Comparison of ENCODE assay signal across 12 cellular contexts in genomic region chr11:133659542-133660201, GRCh38.
DNase-seq lines count a peak whose midpoint lies in the region; ATAC-seq, FAIRE-seq and TF ChIP-seq lines count a peak whose summit lies in the region.
"Had no signal": no experiment of that assay in that cellular context is flagged by ENCODE, and none has a peak within 500 bp of the region (broad histone marks: within the 10 kb centered on the region; RNA-seq: fewer than 3 reads in every experiment).

No MANE protein-coding gene starts in this region.

- TF ChIP-seq CTCF in HEK293 (tag by site-specific recombination; IDR thresholded peaks at IDR 0.05) (no peak), thyroid gland (IDR thresholded peaks at IDR 0.05) (no peak)

- no peak for TF ChIP-seq POLR2A in thyroid gland (IDR thresholded peaks at IDR 0.05)

- no peak overlapping the region for H3K27ac ChIP-seq in HEK293 (ENCODE audit: extremely low read depth, low read depth, low read length)
- no peak overlapping the region for H3K27ac ChIP-seq in iPS-20b (ENCODE audit: low read length)
- H3K27ac ChIP-seq in thyroid gland = no peak overlapping the region
- H3K27ac ChIP-seq: heart left ventricle, RWPE1 had no signal

- H3K36me3 ChIP-seq in HEK293 (ENCODE audit: control insufficient read depth in 2 of 2, insufficient read depth in 1 of 2, low read length in 2 of 2) = no peaks in the 10 kb centered on the region
- H3K36me3 ChIP-seq in iPS-20b (ENCODE audit: insufficient read depth, low read depth, low read length) = no peaks in the 10 kb centered on the region
- no peaks in the 10 kb centered on the region for H3K36me3 ChIP-seq in thyroid gland
- H3K36me3 ChIP-seq: heart left ventricle had no signal

- H3K4me3 ChIP-seq in HEK293 (ENCODE audit: low read depth, low read length) = no peak overlapping the region
- peak overlapping the region; percentile 10; the same call in 1 of the 2 replicates for H3K4me3 ChIP-seq in iPS-20b (ENCODE audit: low read length)
- no peak overlapping the region for H3K4me3 ChIP-seq in thyroid gland (replicated peaks in 1 of 3)
- H3K4me3 ChIP-seq: heart left ventricle had no signal

- H3K4me1 ChIP-seq in HEK293 (ENCODE audit: control insufficient read depth, insufficient read depth, low read length) (no peaks in the 10 kb centered on the region), iPS-20b (ENCODE audit: insufficient read depth, low read length) (peaks cover 23% of the 10 kb centered on the region; the same call in 1 of the 2 replicates), thyroid gland (no peaks in the 10 kb centered on the region)
- H3K4me1 ChIP-seq: heart left ventricle had no signal

- CTCF ChIA-PET in HEK293 (lab: Yijun Ruan, JAX) = interaction anchor here (0.7 kb wide), 1 partner anchor 143 kb away, joined by 3 read pairs; no protein-coding TSS in a partner anchor

- FAIRE-seq in urothelium cell line (lab: Jason Lieb, UNC) = no peak

- ATAC-seq in GM18868 (IDR thresholded peaks at IDR 0.05; ENCODE audit: unreplicated experiment) = peak; percentile 88
- ATAC-seq: CD8-positive, alpha-beta T cell had no signal

- WGBS in thyroid gland, 2 donors = 34 to 40% methylated on average over 8 of the region's 8 CpGs

- POLR2A ChIA-PET in HEK293 (lab: Yijun Ruan, JAX) = no interaction called here

- no peaks in the 10 kb centered on the region for H3K9me3 ChIP-seq in HEK293 (ENCODE audit: control insufficient read depth, insufficient read depth, low read depth, low read length)
- H3K9me3 ChIP-seq in iPS-20b (ENCODE audit: insufficient read depth, low read depth, low read length) = no peaks in the 10 kb centered on the region
- no peaks in the 10 kb centered on the region for H3K9me3 ChIP-seq in thyroid gland

- 0 out of 2 replicates have a peak overlapping the region, but pooled peaks have one; percentile 40 for H3K9ac ChIP-seq in iPS-20b (ENCODE audit: low read depth, low read length)

- peaks cover 9% of the 10 kb centered on the region; the same call in 1 of the 2 replicates for H3K27me3 ChIP-seq in iPS-20b (ENCODE audit: insufficient read depth, low read length)
- H3K27me3 ChIP-seq in thyroid gland = no peaks in the 10 kb centered on the region

- intact Hi-C loops in thyroid gland (cut with DNase I) = no loop called here

- DNase-seq in NCI-H1092 treated with DMSO at 0.1 percent for 48 hours (lab: John Stamatoyannopoulos, UW) (peak; percentile 52), urothelium cell line (ENCODE audit: low spot score) (no peak), thyroid gland (no peak)
- no peak for DNase-seq in stimulated activated CD4-positive, alpha-beta T cell treated with anti-CD3 and anti-CD28 coated beads, Interleukin-4, amount 100 ng/mL, for 1 hour
- DNase-seq in activated CD8-positive, alpha-beta memory T cell treated with anti-CD3 and anti-CD28 coated beads, Interleukin-2, amount 50 U/mL, for 48 hours = no peak
- DNase-seq: caudate nucleus; CD8-positive, alpha-beta T cell; heart left ventricle had no signal

TF ChIP-seq in HEK293, 187 proteins besides CTCF, POLR2A, EP300 and RAD21:
- no peak for TF ChIP-seq ZBTB1 (tag by site-specific recombination; IDR thresholded peaks at IDR 0.05)
- no peak for TF ChIP-seq REPIN1 (tag by site-specific recombination; IDR thresholded peaks at IDR 0.05; ENCODE audit: low read depth)
- 0 out of 2 replicates have a peak, but pooled peaks have one; percentile 15 for TF ChIP-seq ZFP69B (tag by site-specific recombination; IDR thresholded peaks at IDR 0.05)
TF ChIP-seq in HEK293: peak in this region for 1.
